ENCODE assay signal across 1 cellular context in the genomic region with DNA sequence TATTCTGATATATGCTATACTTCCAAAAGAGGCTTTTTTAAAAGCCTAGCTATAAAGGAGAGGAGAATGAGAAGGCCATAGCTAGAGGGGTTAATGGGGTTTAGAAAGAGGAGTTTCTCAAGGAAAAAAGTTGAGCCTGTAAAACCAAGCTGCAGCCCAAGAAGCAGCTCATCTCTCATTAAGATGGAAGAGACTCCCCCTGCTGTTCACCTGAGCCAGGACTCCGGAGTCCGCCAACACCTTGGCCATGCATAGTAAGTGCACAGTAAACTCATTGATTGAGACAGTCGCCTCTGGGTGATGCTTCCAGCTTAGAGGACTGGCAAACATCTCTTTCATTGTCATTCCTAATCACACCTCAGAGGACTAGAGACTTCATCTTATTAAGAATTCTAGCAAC.
TF ChIP-seq lines count a peak whose summit lies in the region.

No MANE protein-coding gene starts in this region.

TF ChIP-seq in HepG2, 621 proteins besides CTCF, POLR2A, EP300 and RAD21 (continued from another document):
- TF ChIP-seq TERF1 (CRISPR knock-in tag; IDR thresholded peaks at IDR 0.05) (no peak), KLF13 (CRISPR knock-in tag; IDR thresholded peaks at IDR 0.05) (no peak), ZNF629 (CRISPR knock-in tag; conservative IDR thresholded peaks at IDR 0.05) (no peak), CREB1 (IDR thresholded peaks at IDR 0.05) (no peak), CREB1 (CRISPR knock-in tag; IDR thresholded peaks at IDR 0.05) (no peak), ZFYVE20 (CRISPR knock-in tag; IDR thresholded peaks at IDR 0.05; ENCODE audit: borderline replicate concordance, low read depth) (no peak)
